18 cellular contexts compared by ENCODE assay signal in the genomic region with DNA sequence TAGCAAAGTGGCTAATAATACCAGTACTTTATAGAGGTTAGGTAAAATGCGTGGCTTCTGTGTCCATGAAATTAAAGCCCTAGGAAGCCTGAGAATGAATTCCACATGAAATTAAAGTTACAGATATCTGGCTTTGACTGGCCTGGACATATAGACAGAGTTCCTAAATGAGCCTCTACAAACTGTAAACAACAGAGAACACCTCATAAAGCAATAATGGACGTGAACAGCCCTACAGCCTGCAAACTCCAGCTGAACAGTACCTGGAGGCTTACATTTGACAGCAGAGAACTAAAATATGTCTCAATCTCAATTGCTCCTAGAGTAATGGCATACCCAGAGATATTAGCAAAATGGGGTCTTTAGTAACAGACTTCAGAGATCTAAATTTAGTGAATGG. TPM values are rescaled to one million over a fixed set of nuclear protein-coding genes. Genes with fewer than 3 reads are reported as not detected.
A peak's percentile ranks its signal among the peaks of the same experiment; 100 is the strongest.
DNase-seq lines count a peak whose midpoint lies in the region; ATAC-seq and TF ChIP-seq lines count a peak whose summit lies in the region.
"Had no signal": no experiment of that assay in that cellular context is flagged by ENCODE, and none has a peak within 500 bp of the region (broad histone marks: within the 10 kb centered on the region; RNA-seq: fewer than 3 reads in every experiment).

No MANE protein-coding gene starts in this region.

- H3K36me3 ChIP-seq in mammary epithelial cell (ENCODE audit: insufficient read depth, low read length) (peaks cover 4% of the 10 kb centered on the region), left ventricle myocardium inferior (no peaks in the 10 kb centered on the region), smooth muscle cell (ENCODE audit: low read depth) (no peaks in the 10 kb centered on the region), neural progenitor cell (peaks cover 8% of the 10 kb centered on the region)

- POLR2A ChIA-PET in MCF 10A (lab: Yijun Ruan, JAX) = interaction anchor here (0.6 kb wide), 1 partner anchor 28 kb away, joined by 3 read pairs; no protein-coding TSS in a partner anchor

- 100% methylated on average over 2 of the region's 2 CpGs for WGBS in mammary epithelial cell (ENCODE audit: low coverage, missing lambda C conversion rate)
- 75% methylated on average over 2 of the region's 2 CpGs for WGBS in smooth muscle cell (ENCODE audit: low lambda C conversion rate)

- no peaks in the 10 kb centered on the region for H4K20me1 ChIP-seq in mammary epithelial cell (ENCODE audit: insufficient read depth, low read length)
- H4K20me1 ChIP-seq in smooth muscle cell (ENCODE audit: low read depth) = peaks cover 83% of the 10 kb centered on the region
- peaks cover 50% of the 10 kb centered on the region for H4K20me1 ChIP-seq in neural progenitor cell (ENCODE audit: low read depth)

- DNase-seq in MCF 10A (ENCODE audit: unreplicated experiment) (no peak), mammary epithelial cell (no peak), left ventricle myocardium inferior (no peak), smooth muscle cell (lab: John Stamatoyannopoulos, UW; ENCODE audit: unreplicated experiment) (no peak), neural progenitor cell (ENCODE audit: low spot score) (no peak), anterior cingulate cortex (lab: John Stamatoyannopoulos, UW) (no peak)
- DNase-seq: activated CD4-positive, alpha-beta T cell treated with anti-CD3 and anti-CD28 coated beads, Interleukin-2, amount 50 U/mL, for 4 hours; activated CD8-positive, alpha-beta memory T cell treated with anti-CD3 and anti-CD28 coated beads, Interleukin-2, amount 50 U/mL, for 48 hours; dorsolateral prefrontal cortex; GOT3; NCI-H1417 treated with DMSO at 0.1 percent for 48 hours; NCI-H2107; NCI-H510A; occipital lobe had no signal

- H3K9me3 Mint-ChIP-seq in MCF 10A (ENCODE audit: unreplicated experiment) (no peaks in the 10 kb centered on the region), neural progenitor cell (peaks cover 43% of the 10 kb centered on the region)
- H3K9me3 Mint-ChIP-seq: T-helper 1 cell treated with Interleukin-12 subunit alpha and Interleukin-12 subunit beta and Interleukin-4 antibody, amounts not matched to agents 30 μg/mL and 1 μg/mL, for 36 hours had no signal

- in situ Hi-C loops in mammary epithelial cell (cut with MboI; ENCODE audit: low sequenced_read_pairs in 2 of 2) = no loop called here

- H3K27ac ChIP-seq in mammary epithelial cell (ENCODE audit: insufficient read depth, low read depth, low read length) = no peak overlapping the region
- H3K27ac ChIP-seq in VCaP = peak overlapping the region; percentile 79
- peak overlapping the region; percentile 71 for H3K27ac ChIP-seq in left ventricle myocardium inferior (replicated peaks)
- H3K27ac ChIP-seq in smooth muscle cell (ENCODE audit: low read depth) = peak overlapping the region; percentile 56
- no peak overlapping the region for H3K27ac ChIP-seq in neural progenitor cell

- H3K9ac ChIP-seq in mammary epithelial cell (ENCODE audit: insufficient read depth, low read length) (no peak overlapping the region), smooth muscle cell (ENCODE audit: low read depth) (no peak overlapping the region), neural progenitor cell (no peak overlapping the region)

- no peak overlapping the region for H3K4me3 ChIP-seq in mammary epithelial cell (replicated peaks in 1 of 3; ENCODE audit: insufficient read depth in 1 of 3, low read depth in 2 of 3, low read length in 3 of 3)
- no peak overlapping the region for H3K4me3 ChIP-seq in left ventricle myocardium inferior
- no peak overlapping the region for H3K4me3 ChIP-seq in smooth muscle cell
- H3K4me3 ChIP-seq in neural progenitor cell = no peak overlapping the region
- H3K4me3 ChIP-seq: dorsolateral prefrontal cortex, MG63 had no signal

- TF ChIP-seq CTCF in MCF 10A (IDR thresholded peaks at IDR 0.05; ENCODE audit: unreplicated experiment) (no peak), mammary epithelial cell (conservative IDR thresholded peaks at IDR 0.05 in 1 of 2, IDR thresholded peaks at IDR 0.05 in 1 of 2; ENCODE audit: extremely low read depth in 1 of 2, insufficient read depth in 1 of 2, low read depth in 1 of 2, low read length in 2 of 2) (no peak), VCaP (conservative IDR thresholded peaks at IDR 0.05) (no peak), left ventricle myocardium inferior (IDR thresholded peaks at IDR 0.05; ENCODE audit: borderline replicate concordance) (no peak), smooth muscle cell (IDR thresholded peaks at IDR 0.05; ENCODE audit: borderline replicate concordance, insufficient read depth, poor library complexity, severe bottlenecking) (no peak), neural progenitor cell (IDR thresholded peaks at IDR 0.05) (no peak)

- H3K4me2 ChIP-seq in mammary epithelial cell (ENCODE audit: insufficient read depth, low read depth, low read length) (no peak overlapping the region), smooth muscle cell (no peak overlapping the region), neural progenitor cell (no peak overlapping the region)

- no peak overlapping the region for H3K4me3 Mint-ChIP-seq in MCF 10A (ENCODE audit: unreplicated experiment)
- no peak overlapping the region for H3K4me3 Mint-ChIP-seq in neural progenitor cell
- H3K4me3 Mint-ChIP-seq: T-helper 1 cell treated with Interleukin-12 subunit alpha and Interleukin-12 subunit beta and Interleukin-4 antibody, amounts not matched to agents 30 μg/mL and 1 μg/mL, for 36 hours had no signal

- CTCF ChIA-PET in MCF 10A (lab: Yijun Ruan, JAX) = no interaction called here
- CTCF ChIA-PET in mammary epithelial cell (lab: Charles Lee; ENCODE audit: low non-redundant PET) = no interaction called here

- no peaks in the 10 kb centered on the region for H3K27me3 Mint-ChIP-seq in MCF 10A (ENCODE audit: insufficient read depth, unreplicated experiment)
- no peaks in the 10 kb centered on the region for H3K27me3 Mint-ChIP-seq in neural progenitor cell (ENCODE audit: insufficient read depth, low read depth)

- H3K4me1 Mint-ChIP-seq in MCF 10A (ENCODE audit: insufficient read depth, unreplicated experiment) = peaks cover 15% of the 10 kb centered on the region
- H3K4me1 Mint-ChIP-seq in neural progenitor cell = no peaks in the 10 kb centered on the region

- H3K9me3 ChIP-seq in mammary epithelial cell (replicated peaks; ENCODE audit: insufficient read depth, low read length) (no peaks in the 10 kb centered on the region), left ventricle myocardium inferior (replicated peaks) (no peaks in the 10 kb centered on the region), smooth muscle cell (replicated peaks; ENCODE audit: low read depth) (no peaks in the 10 kb centered on the region), neural progenitor cell (ENCODE audit: low read depth) (no peaks in the 10 kb centered on the region)
- H3K9me3 ChIP-seq: MG63 had no signal

- H3K36me3 Mint-ChIP-seq in MCF 10A (ENCODE audit: insufficient read depth, unreplicated experiment) = peaks cover 5% of the 10 kb centered on the region
- peaks cover 43% of the 10 kb centered on the region for H3K36me3 Mint-ChIP-seq in neural progenitor cell

- H3K79me2 ChIP-seq in mammary epithelial cell (ENCODE audit: insufficient read depth, low read length) = peaks cover 79% of the 10 kb centered on the region
- peaks cover 83% of the 10 kb centered on the region for H3K79me2 ChIP-seq in smooth muscle cell (ENCODE audit: low read depth)
- H3K79me2 ChIP-seq in neural progenitor cell (ENCODE audit: low read depth) = peaks cover 83% of the 10 kb centered on the region

- intact Hi-C loops in MCF 10A (cut with micrococcal nuclease) = no loop called here
- intact Hi-C loops in mammary epithelial cell (cut with micrococcal nuclease) = no loop called here
- intact Hi-C loops in left ventricle myocardium inferior (cut with micrococcal nuclease) = no loop called here

- H2AFZ ChIP-seq in mammary epithelial cell (ENCODE audit: low read depth, low read length) = no peak overlapping the region
- H2AFZ ChIP-seq in smooth muscle cell (ENCODE audit: low read depth) = no peak overlapping the region
- H2AFZ ChIP-seq in neural progenitor cell (replicated peaks) = no peak overlapping the region

- no peak for ATAC-seq in GM18502 (IDR thresholded peaks at IDR 0.05; ENCODE audit: poor library complexity, unreplicated experiment)

- H3F3A ChIP-seq in smooth muscle cell (ENCODE audit: low read depth) (no peaks in the 10 kb centered on the region), neural progenitor cell (ENCODE audit: low read depth) (no peaks in the 10 kb centered on the region)

- H3K27ac Mint-ChIP-seq in MCF 10A (ENCODE audit: low read depth, unreplicated experiment) = peak overlapping the region; percentile 43
- no peak overlapping the region for H3K27ac Mint-ChIP-seq in neural progenitor cell
- H3K27ac Mint-ChIP-seq: T-helper 1 cell treated with Interleukin-12 subunit alpha and Interleukin-12 subunit beta and Interleukin-4 antibody, amounts not matched to agents 30 μg/mL and 1 μg/mL, for 36 hours had no signal

- H3K4me1 ChIP-seq in mammary epithelial cell (ENCODE audit: insufficient read depth, low read length) (no peaks in the 10 kb centered on the region), left ventricle myocardium inferior (peaks cover 72% of the 10 kb centered on the region), smooth muscle cell (ENCODE audit: low read depth) (no peaks in the 10 kb centered on the region), neural progenitor cell (no peaks in the 10 kb centered on the region)

- BruUV-seq in MCF 10A (replicated peaks; lab: Mats Ljungman, UMichigan) = no TSS peak
- no TSS peak for BruUV-seq in mammary epithelial cell (replicated peaks; lab: Mats Ljungman, UMichigan)

- H3K27me3 ChIP-seq in mammary epithelial cell (ENCODE audit: insufficient read depth, low read length) (no peaks in the 10 kb centered on the region), left ventricle myocardium inferior (ENCODE audit: low read depth) (no peaks in the 10 kb centered on the region), smooth muscle cell (ENCODE audit: low read depth) (no peaks in the 10 kb centered on the region), neural progenitor cell (no peaks in the 10 kb centered on the region)
- H3K27me3 ChIP-seq: dorsolateral prefrontal cortex, MG63 had no signal

- dilution Hi-C loops in mammary epithelial cell (cut with HindIII; ENCODE audit: low sequenced_read_pairs) = no loop called here

RNA-seq across cellular contexts. Expression of a gene that starts 28.7 kb away (rescaled TPM):
- total RNA-seq in MCF 10A (2022) (69.5 and 89.6 TPM in 2 replicates), mammary epithelial cell (10 to 100 TPM; 61.7 to 67.7 TPM), left ventricle myocardium inferior (42.8 TPM), smooth muscle cell (108 and 112 TPM in 2 replicates), neural progenitor cell (ENCODE audit: low replicate concordance) (64.2 and 80.5 TPM in 2 replicates)
- polyA plus RNA-seq in mammary epithelial cell (30.6 TPM), smooth muscle cell (91.6 and 95.3 TPM in 2 replicates)
- polyA minus RNA-seq in mammary epithelial cell = 43.7 TPM

Comparison
In these comparisons a context has a peak if more than half of its experiments do, and no peak if none do; other contexts are left out.
1. H3K27ac ChIP-seq: peak in VCaP (single experiment), left ventricle myocardium inferior (single experiment) and smooth muscle cell (single experiment); none in mammary epithelial cell (single experiment) and neural progenitor cell (single experiment).